21 cellular contexts compared by ENCODE assay signal in genomic region chr17:72387969-72388368, GRCh38.
DNase-seq lines count a peak whose midpoint lies in the region; ATAC-seq and TF ChIP-seq lines count a peak whose summit lies in the region.
"Had no signal": no experiment of that assay in that cellular context is flagged by ENCODE, and none has a peak within 500 bp of the region (broad histone marks: within the 10 kb centered on the region; RNA-seq: fewer than 3 reads in every experiment).

No MANE protein-coding gene starts in this region.

- H3K36me3 ChIP-seq in fibroblast of lung (ENCODE audit: control insufficient read depth, insufficient read depth, low read length) (no peaks in the 10 kb centered on the region), thyroid gland (no peaks in the 10 kb centered on the region)
- H3K36me3 ChIP-seq: heart right ventricle, right atrium auricular region had no signal

- H3K9ac ChIP-seq in fibroblast of lung (ENCODE audit: insufficient read depth, low read length): no peak overlapping the region

- no peak overlapping the region for H2AFZ ChIP-seq in fibroblast of lung (ENCODE audit: low read length)

- no peak for TF ChIP-seq POLR2A in thyroid gland (IDR thresholded peaks at IDR 0.05)

- H3K9me3 ChIP-seq in fibroblast of lung (ENCODE audit: control insufficient read depth, insufficient read depth, low read depth, low read length) (no peaks in the 10 kb centered on the region), thyroid gland (no peaks in the 10 kb centered on the region)
- H3K9me3 ChIP-seq: heart right ventricle, right atrium auricular region, testis had no signal

- TF ChIP-seq CTCF in fibroblast of lung (conservative IDR thresholded peaks at IDR 0.05 in 1 of 2, IDR thresholded peaks at IDR 0.05 in 1 of 2; ENCODE audit: low read depth in 1 of 2, low read length in 2 of 2) (no peak), thyroid gland (IDR thresholded peaks at IDR 0.05) (no peak)

- H3K4me1 ChIP-seq in fibroblast of lung (ENCODE audit: control insufficient read depth, extremely low read depth, insufficient read depth, low read length) (peaks cover 34% of the 10 kb centered on the region), thyroid gland (peaks cover 17 to 37% of the 10 kb centered on the region in 2 donors)
- H3K4me1 ChIP-seq: testis had no signal

- DNase-seq in ELR (ENCODE audit: low read depth) (peak; percentile 64), LHCN-M2 (ENCODE audit: low read depth) (peak; percentile 54), fibroblast of lung (ENCODE audit: low read depth in 2 of 2) (no peak), thyroid gland (no peak), DMS53 treated with DMSO at 0.1 percent for 48 hours (lab: John Stamatoyannopoulos, UW; ENCODE audit: unreplicated experiment) (no peak), UCSD-AML1 (lab: John Stamatoyannopoulos, UW; ENCODE audit: unreplicated experiment) (no peak)
- DNase-seq: activated B cell treated with CpG ODN at 0.5 μM for 24 hours; activated CD4-positive, alpha-beta T cell treated with anti-CD3 and anti-CD28 coated beads, Interleukin-2, amount 50 U/mL, for 48 hours; activated CD8-positive, alpha-beta memory T cell treated with anti-CD3 and anti-CD28 coated beads, Interleukin-2, amount 50 U/mL, for 48 hours; activated naive CD8-positive, alpha-beta T cell treated with anti-CD3 and anti-CD28 coated beads for 36 hours; heart right ventricle; left cardiac atrium; naive B cell; NCI-H1092; NCI-H2029 treated with DMSO at 0.1 percent for 48 hours; NCI-H2227 treated with DMSO at 0.1 percent for 48 hours; RPMI8226; stimulated activated naive CD4-positive, alpha-beta T cell treated with Interleukin-2 at 50 U/mL for 16 hours; testis had no signal

- H3K4me3 ChIP-seq in fibroblast of lung (replicated peaks in 1 of 4; ENCODE audit: control extremely low read depth in 1 of 4, insufficient read depth in 1 of 4, low read depth in 3 of 4, low read length in 4 of 4): no peak overlapping the region
- H3K4me3 ChIP-seq in thyroid gland (replicated peaks in 1 of 3): no peak overlapping the region
- H3K4me3 ChIP-seq: heart right ventricle, right atrium auricular region, testis had no signal

- peak overlapping the region; percentile 26 for H3K27ac ChIP-seq in fibroblast of lung (ENCODE audit: insufficient read depth, low read length)
- H3K27ac ChIP-seq in thyroid gland: peak overlapping the region in 2 of 3 donors; percentile 35 to 52
- H3K27ac ChIP-seq: heart right ventricle, right atrium auricular region, testis had no signal

- no peak overlapping the region for H3K4me2 ChIP-seq in fibroblast of lung (ENCODE audit: extremely low read depth, insufficient read depth, low read length)

- no peaks in the 10 kb centered on the region for H3K27me3 ChIP-seq in fibroblast of lung (ENCODE audit: control insufficient read depth, insufficient read depth, low read length)
- no peaks in the 10 kb centered on the region for H3K27me3 ChIP-seq in thyroid gland
- H3K27me3 ChIP-seq: right atrium auricular region, testis had no signal

- 56 to 60% methylated on average over 3 of the region's 3 CpGs for WGBS in thyroid gland, 2 donors

- no peaks in the 10 kb centered on the region for H3K79me2 ChIP-seq in fibroblast of lung (ENCODE audit: control insufficient read depth, insufficient read depth, low read length)

- no peak for ATAC-seq in HG03175 (IDR thresholded peaks at IDR 0.05; ENCODE audit: unreplicated experiment)
- ATAC-seq: left cardiac atrium had no signal

- intact Hi-C loops in thyroid gland (cut with DNase I): no loop called here

- no peaks in the 10 kb centered on the region for H4K20me1 ChIP-seq in fibroblast of lung (ENCODE audit: control insufficient read depth, extremely low read depth, insufficient read depth, low read length)

Comparison
In these comparisons a context has a peak if more than half of its experiments do, and no peak if none do; other contexts are left out.
1. DNase-seq: peak in ELR (single experiment) and LHCN-M2 (single experiment); none in fibroblast of lung (0 of 2), thyroid gland (0 of 2), DMS53 treated with DMSO at 0.1 percent for 48 hours (single experiment) and UCSD-AML1 (single experiment).